In genomic region chr11:124440608-124441007, GRCh38 we compare ENCODE assay signal across 26 cellular contexts. TPM values are rescaled to one million over a fixed set of nuclear protein-coding genes. Genes with fewer than 3 reads are reported as not detected.
"Had no signal": no experiment of that assay in that cellular context is flagged by ENCODE, and none has a peak within 500 bp of the region (broad histone marks: within the 10 kb centered on the region; RNA-seq: fewer than 3 reads in every experiment).

No MANE protein-coding gene starts in this region.

- H3K27ac ChIP-seq: KMS-11, RWPE1 had no signal

- H3K9me3 ChIP-seq: SK-N-SH had no signal

- H3K4me2 ChIP-seq: KMS-11, SK-N-SH had no signal

- H3K9ac ChIP-seq: KMS-11, SK-N-SH had no signal

- DNase-seq: Kasumi-1, MM.1S, NCI-H1048, NCI-H1105 treated with DMSO at 0.1 percent for 48 hours, NCI-H1417 treated with DMSO at 0.1 percent for 48 hours, NCI-H146, NCI-H1694 treated with DMSO at 0.1 percent for 48 hours, NCI-H1930, NCI-H2081, NCI-H2107, NCI-H2227 treated with DMSO at 0.1 percent for 48 hours, NCI-H446, NCI-H510A, NCI-H524 treated with DMSO at 0.1 percent for 48 hours, NCI-H69, NCI-H774, PC-3, SHP77, SK-N-SH, SW 1271 had no signal

- ATAC-seq: Panc1, PC-3 had no signal

RNA-seq across cellular contexts. Expression of gene OR8B8, which starts 4.9 kb away (rescaled TPM):
- total RNA-seq: HT-29, M059J, PC-3, SK-MEL-5 had no signal
- polyA plus RNA-seq: SK-N-SH had no signal

RNA-seq across cellular contexts. Expression of gene OR8B4, which starts 15.9 kb away (rescaled TPM):
- total RNA-seq: HT-29, M059J, PC-3, SK-MEL-5 had no signal
- polyA plus RNA-seq: SK-N-SH had no signal

RNA-seq across cellular contexts. Expression of gene OR8B3, which starts 41.8 kb away (rescaled TPM):
- total RNA-seq: HT-29, M059J, PC-3, SK-MEL-5 had no signal
- polyA plus RNA-seq: SK-N-SH had no signal

RNA-seq across cellular contexts. Expression of gene OR8B2, which starts 56.3 kb away (rescaled TPM):
- total RNA-seq: HT-29, M059J, PC-3, SK-MEL-5 had no signal
- polyA plus RNA-seq: SK-N-SH had no signal
